Comparison of ENCODE assay signal across 1 cellular context in the genomic region with DNA sequence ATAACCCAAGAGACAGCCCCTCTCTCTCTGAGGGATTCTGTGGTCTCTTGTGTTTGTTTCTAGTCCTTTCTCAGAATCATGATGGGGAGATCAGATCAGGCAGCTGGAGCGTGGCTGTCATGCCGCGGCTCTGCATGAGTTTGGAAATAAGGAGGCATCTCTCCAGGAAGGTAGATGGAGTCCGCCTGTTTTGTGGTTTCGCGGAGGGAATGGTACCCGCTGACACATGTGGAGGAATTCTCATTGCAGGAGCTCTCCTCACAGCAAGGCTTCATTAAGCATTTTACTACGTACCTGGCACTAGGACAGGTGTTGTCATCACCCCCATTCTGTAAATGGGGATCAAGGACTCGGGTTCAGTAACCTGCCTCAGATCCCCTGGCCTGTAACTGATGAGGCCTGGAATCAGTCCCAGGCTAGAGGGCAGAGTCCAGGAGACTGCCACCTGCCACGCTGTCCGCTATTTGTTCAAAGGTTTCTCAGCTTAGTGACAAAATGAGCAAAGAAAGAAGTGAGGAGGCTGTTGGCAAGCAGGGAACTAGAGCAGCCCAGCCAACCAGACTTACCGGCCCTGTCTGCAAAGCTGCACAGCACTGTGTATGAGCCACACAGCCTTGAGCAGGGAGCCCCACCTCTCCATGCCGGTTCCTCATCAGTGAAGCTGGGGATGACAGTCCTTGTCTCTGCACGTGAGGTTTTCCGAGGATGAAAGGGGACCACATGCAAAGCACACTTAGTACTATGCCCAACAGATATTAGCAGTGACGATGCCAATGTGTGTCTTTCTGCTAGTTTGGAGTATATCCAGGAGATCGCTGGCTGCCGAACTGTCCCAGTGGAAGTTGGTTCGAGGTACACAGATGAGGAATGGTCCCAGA.
A peak's percentile ranks its signal among the peaks of the same experiment; 100 is the strongest.
TF ChIP-seq lines count a peak whose summit lies in the region.

No MANE protein-coding gene starts in this region.

TF ChIP-seq in HepG2, 621 proteins besides CTCF, POLR2A, EP300 and RAD21 (continued from another document and continues in another):
- TF ChIP-seq, protein P1, sequence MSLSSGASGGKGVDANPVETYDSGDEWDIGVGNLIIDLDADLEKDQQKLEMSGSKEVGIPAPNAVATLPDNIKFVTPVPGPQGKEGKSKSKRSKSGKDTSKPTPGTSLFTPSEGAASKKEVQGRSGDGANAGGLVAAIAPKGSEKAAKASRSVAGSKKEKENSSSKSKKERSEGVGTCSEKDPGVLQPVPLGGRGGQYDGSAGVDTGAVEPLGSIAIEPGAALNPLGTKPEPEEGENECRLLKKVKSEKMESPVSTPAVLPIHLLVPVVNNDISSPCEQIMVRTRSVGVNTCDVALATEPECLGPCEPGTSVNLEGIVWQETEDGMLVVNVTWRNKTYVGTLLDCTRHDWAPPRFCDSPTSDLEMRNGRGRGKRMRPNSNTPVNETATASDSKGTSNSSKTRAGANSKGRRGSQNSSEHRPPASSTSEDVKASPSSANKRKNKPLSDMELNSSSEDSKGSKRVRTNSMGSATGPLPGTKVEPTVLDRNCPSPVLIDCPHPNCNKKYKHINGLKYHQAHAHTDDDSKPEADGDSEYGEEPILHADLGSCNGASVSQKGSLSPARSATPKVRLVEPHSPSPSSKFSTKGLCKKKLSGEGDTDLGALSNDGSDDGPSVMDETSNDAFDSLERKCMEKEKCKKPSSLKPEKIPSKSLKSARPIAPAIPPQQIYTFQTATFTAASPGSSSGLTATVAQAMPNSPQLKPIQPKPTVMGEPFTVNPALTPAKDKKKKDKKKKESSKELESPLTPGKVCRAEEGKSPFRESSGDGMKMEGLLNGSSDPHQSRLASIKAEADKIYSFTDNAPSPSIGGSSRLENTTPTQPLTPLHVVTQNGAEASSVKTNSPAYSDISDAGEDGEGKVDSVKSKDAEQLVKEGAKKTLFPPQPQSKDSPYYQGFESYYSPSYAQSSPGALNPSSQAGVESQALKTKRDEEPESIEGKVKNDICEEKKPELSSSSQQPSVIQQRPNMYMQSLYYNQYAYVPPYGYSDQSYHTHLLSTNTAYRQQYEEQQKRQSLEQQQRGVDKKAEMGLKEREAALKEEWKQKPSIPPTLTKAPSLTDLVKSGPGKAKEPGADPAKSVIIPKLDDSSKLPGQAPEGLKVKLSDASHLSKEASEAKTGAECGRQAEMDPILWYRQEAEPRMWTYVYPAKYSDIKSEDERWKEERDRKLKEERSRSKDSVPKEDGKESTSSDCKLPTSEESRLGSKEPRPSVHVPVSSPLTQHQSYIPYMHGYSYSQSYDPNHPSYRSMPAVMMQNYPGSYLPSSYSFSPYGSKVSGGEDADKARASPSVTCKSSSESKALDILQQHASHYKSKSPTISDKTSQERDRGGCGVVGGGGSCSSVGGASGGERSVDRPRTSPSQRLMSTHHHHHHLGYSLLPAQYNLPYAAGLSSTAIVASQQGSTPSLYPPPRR (CRISPR knock-in tag; IDR thresholded peaks at IDR 0.05; ENCODE audit: borderline replicate concordance), result peak; percentile 54; the same call in 1 of the 2 replicates
- TF ChIP-seq ZNF292 (CRISPR knock-in tag; IDR thresholded peaks at IDR 0.05; ENCODE audit: borderline replicate concordance, low read depth) (peak; percentile 52; the same call in 1 of the 2 replicates), JUN (CRISPR knock-in tag; IDR thresholded peaks at IDR 0.05) (0 out of 2 replicates have a peak, but pooled peaks have one; percentile 24), MAFK (conservative IDR thresholded peaks at IDR 0.05 in 1 of 2, IDR thresholded peaks at IDR 0.05 in 1 of 2; ENCODE audit: low read length in 2 of 2) (no peak), KIAA2018 (CRISPR knock-in tag; IDR thresholded peaks at IDR 0.05; ENCODE audit: borderline replicate concordance) (no peak), ZNF660 (CRISPR knock-in tag; IDR thresholded peaks at IDR 0.05; ENCODE audit: borderline replicate concordance, low read depth) (no peak), ZNF354B (CRISPR knock-in tag; IDR thresholded peaks at IDR 0.05) (no peak), CHD4 (IDR thresholded peaks at IDR 0.05; ENCODE audit: borderline replicate concordance, low read length) (0 out of 2 replicates have a peak, but pooled peaks have one; percentile 46), ZNF629 (CRISPR knock-in tag; conservative IDR thresholded peaks at IDR 0.05) (0 out of 2 replicates have a peak, but pooled peaks have one; percentile 19), ZNF549 (CRISPR knock-in tag; IDR thresholded peaks at IDR 0.05) (peak; percentile 86; the same call in 1 of the 2 replicates), SNAI1 (CRISPR knock-in tag; IDR thresholded peaks at IDR 0.05; ENCODE audit: borderline replicate concordance) (0 out of 2 replicates have a peak, but pooled peaks have one; percentile 62), GATAD2A (CRISPR knock-in tag; IDR thresholded peaks at IDR 0.05) (peak; percentile 73), POGK (CRISPR knock-in tag; conservative IDR thresholded peaks at IDR 0.05) (no peak), YEATS4 (CRISPR knock-in tag; IDR thresholded peaks at IDR 0.05; ENCODE audit: borderline replicate concordance) (peak; percentile 80; the same call in 1 of the 2 replicates), ZNF350 (CRISPR knock-in tag; IDR thresholded peaks at IDR 0.05; ENCODE audit: borderline replicate concordance, low read depth) (peak; percentile 46; the same call in 1 of the 2 replicates), LCORL (IDR thresholded peaks at IDR 0.05) (no peak), LCORL (CRISPR knock-in tag; IDR thresholded peaks at IDR 0.05) (peak; percentile 81), MXD3 (CRISPR knock-in tag; IDR thresholded peaks at IDR 0.05) (0 out of 2 replicates have a peak, but pooled peaks have one; percentile 2)
- TF ChIP-seq, protein P2, sequence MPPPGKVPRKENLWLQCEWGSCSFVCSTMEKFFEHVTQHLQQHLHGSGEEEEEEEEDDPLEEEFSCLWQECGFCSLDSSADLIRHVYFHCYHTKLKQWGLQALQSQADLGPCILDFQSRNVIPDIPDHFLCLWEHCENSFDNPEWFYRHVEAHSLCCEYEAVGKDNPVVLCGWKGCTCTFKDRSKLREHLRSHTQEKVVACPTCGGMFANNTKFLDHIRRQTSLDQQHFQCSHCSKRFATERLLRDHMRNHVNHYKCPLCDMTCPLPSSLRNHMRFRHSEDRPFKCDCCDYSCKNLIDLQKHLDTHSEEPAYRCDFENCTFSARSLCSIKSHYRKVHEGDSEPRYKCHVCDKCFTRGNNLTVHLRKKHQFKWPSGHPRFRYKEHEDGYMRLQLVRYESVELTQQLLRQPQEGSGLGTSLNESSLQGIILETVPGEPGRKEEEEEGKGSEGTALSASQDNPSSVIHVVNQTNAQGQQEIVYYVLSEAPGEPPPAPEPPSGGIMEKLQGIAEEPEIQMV (CRISPR knock-in tag; IDR thresholded peaks at IDR 0.05; ENCODE audit: low read depth), result peak; percentile 72; the same call in 1 of the 2 replicates
- TF ChIP-seq, protein P3, sequence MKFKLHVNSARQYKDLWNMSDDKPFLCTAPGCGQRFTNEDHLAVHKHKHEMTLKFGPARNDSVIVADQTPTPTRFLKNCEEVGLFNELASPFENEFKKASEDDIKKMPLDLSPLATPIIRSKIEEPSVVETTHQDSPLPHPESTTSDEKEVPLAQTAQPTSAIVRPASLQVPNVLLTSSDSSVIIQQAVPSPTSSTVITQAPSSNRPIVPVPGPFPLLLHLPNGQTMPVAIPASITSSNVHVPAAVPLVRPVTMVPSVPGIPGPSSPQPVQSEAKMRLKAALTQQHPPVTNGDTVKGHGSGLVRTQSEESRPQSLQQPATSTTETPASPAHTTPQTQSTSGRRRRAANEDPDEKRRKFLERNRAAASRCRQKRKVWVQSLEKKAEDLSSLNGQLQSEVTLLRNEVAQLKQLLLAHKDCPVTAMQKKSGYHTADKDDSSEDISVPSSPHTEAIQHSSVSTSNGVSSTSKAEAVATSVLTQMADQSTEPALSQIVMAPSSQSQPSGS (CRISPR knock-in tag; IDR thresholded peaks at IDR 0.05), result peak; percentile 35; the same call in 1 of the 2 replicates
- TF ChIP-seq, protein P4, sequence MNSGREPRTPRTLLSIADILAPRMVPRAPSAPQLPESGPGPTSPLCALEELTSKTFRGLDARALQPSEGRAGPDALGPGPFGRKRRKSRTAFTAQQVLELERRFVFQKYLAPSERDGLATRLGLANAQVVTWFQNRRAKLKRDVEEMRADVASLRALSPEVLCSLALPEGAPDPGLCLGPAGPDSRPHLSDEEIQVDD (CRISPR knock-in tag; IDR thresholded peaks at IDR 0.05; ENCODE audit: borderline replicate concordance), result 0 out of 2 replicates have a peak, but pooled peaks have one; percentile 42
- TF ChIP-seq, protein P5, sequence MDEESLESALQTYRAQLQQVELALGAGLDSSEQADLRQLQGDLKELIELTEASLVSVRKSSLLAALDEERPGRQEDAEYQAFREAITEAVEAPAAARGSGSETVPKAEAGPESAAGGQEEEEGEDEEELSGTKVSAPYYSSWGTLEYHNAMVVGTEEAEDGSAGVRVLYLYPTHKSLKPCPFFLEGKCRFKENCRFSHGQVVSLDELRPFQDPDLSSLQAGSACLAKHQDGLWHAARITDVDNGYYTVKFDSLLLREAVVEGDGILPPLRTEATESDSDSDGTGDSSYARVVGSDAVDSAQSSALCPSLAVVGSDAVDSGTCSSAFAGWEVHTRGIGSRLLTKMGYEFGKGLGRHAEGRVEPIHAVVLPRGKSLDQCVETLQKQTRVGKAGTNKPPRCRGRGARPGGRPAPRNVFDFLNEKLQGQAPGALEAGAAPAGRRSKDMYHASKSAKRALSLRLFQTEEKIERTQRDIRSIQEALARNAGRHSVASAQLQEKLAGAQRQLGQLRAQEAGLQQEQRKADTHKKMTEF (CRISPR knock-in tag; IDR thresholded peaks at IDR 0.05), result peak; percentile 58; the same call in 1 of the 2 replicates
